9 cellular contexts compared by ENCODE assay signal in the genomic region with DNA sequence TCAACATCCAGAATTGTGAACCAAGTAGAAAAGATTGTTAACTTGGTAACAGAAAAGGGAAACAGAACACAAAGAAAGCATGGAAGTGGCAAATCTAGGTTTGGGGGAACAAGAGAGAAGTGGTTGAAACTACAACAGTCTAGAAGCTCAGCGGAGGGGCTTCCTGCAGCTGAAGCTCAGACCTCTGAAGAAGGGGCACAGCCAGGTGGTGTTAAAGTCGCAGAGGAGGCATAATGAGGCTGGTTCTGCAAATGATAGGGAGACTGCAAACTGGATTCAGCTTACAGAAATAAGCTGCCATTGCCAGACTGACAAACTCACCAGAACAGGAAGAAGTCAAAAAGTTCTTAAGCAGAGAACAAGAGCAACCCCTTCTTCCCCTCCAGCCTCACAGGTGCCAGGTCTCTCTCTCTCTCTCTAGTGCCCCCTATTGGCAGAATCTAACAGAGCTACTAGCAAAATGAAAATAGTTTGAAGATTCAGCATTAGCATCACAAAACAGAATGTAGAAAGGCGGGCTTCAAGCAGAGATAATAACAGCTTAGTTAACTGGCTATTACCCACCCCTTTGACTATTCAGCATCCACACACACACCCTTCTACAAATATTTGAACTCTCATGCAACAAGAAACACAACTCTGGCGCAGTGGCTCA.
DNase-seq lines count a peak whose midpoint lies in the region; ATAC-seq and TF ChIP-seq lines count a peak whose summit lies in the region.
"Had no signal": no experiment of that assay in that cellular context is flagged by ENCODE, and none has a peak within 500 bp of the region (broad histone marks: within the 10 kb centered on the region; RNA-seq: fewer than 3 reads in every experiment).

No MANE protein-coding gene starts in this region.

- no peaks in the 10 kb centered on the region for H3K27me3 Mint-ChIP-seq in Calu3 (ENCODE audit: unreplicated experiment)

- H3K9me3 ChIP-seq in WERI-Rb-1 (ENCODE audit: severe bottlenecking) = no peaks in the 10 kb centered on the region
- H3K9me3 ChIP-seq in MG63 = no peaks in the 10 kb centered on the region

- no peak overlapping the region for H3K4me3 Mint-ChIP-seq in Calu3 (ENCODE audit: low read depth, unreplicated experiment)
- H3K4me3 Mint-ChIP-seq: T-helper 1 cell treated with Interleukin-12 subunit alpha and Interleukin-12 subunit beta and Interleukin-4 antibody, amounts not matched to agents 30 μg/mL and 1 μg/mL, for 36 hours had no signal

- H3K36me3 ChIP-seq in WERI-Rb-1 = no peaks in the 10 kb centered on the region
- H3K36me3 ChIP-seq in MG63 = no peaks in the 10 kb centered on the region

- CTCF ChIA-PET in Calu3 (lab: Charles Lee) = interaction anchor here (0.6 to 1.3 kb wide), 14 partner anchors 10 to 1128 kb away, joined by 3 to 7 read pairs (median 3); no protein-coding TSS in a partner anchor

- no peaks in the 10 kb centered on the region for H3K9me3 Mint-ChIP-seq in Calu3 (ENCODE audit: low read depth, unreplicated experiment)
- H3K9me3 Mint-ChIP-seq: T-helper 1 cell treated with Interleukin-12 subunit alpha and Interleukin-12 subunit beta and Interleukin-4 antibody, amounts not matched to agents 30 μg/mL and 1 μg/mL, for 36 hours had no signal

- BruUV-seq in Calu3 (replicated peaks; lab: Mats Ljungman, UMichigan) = no TSS peak

- TF ChIP-seq CTCF in Calu3 (IDR thresholded peaks at IDR 0.05; ENCODE audit: unreplicated experiment) (peak; percentile 52), WERI-Rb-1 (IDR thresholded peaks at IDR 0.05; ENCODE audit: low read depth, low read length) (peak; percentile 56)

- no peak overlapping the region for H3K27ac Mint-ChIP-seq in Calu3 (ENCODE audit: unreplicated experiment)
- H3K27ac Mint-ChIP-seq: T-helper 1 cell treated with Interleukin-12 subunit alpha and Interleukin-12 subunit beta and Interleukin-4 antibody, amounts not matched to agents 30 μg/mL and 1 μg/mL, for 36 hours had no signal

- no peaks in the 10 kb centered on the region for H3K4me1 Mint-ChIP-seq in Calu3 (ENCODE audit: low read depth, unreplicated experiment)

- ATAC-seq in GM19328 (IDR thresholded peaks at IDR 0.05; ENCODE audit: unreplicated experiment) = peak; percentile 55
- ATAC-seq in HG03558 (IDR thresholded peaks at IDR 0.05; ENCODE audit: extremely low read depth, unreplicated experiment) = peak; percentile 59
- no peak for ATAC-seq in Right ventricle myocardium superior (ENCODE audit: poor library complexity)

- H3K4me3 ChIP-seq in WERI-Rb-1 (ENCODE audit: low read depth, low read length) (no peak overlapping the region), MG63 (no peak overlapping the region)

- no peaks in the 10 kb centered on the region for H3K27me3 ChIP-seq in WERI-Rb-1 (ENCODE audit: insufficient read depth, low read depth, severe bottlenecking)
- H3K27me3 ChIP-seq in MG63 = no peaks in the 10 kb centered on the region

- DNase-seq in Calu3 (peak; percentile 34), WERI-Rb-1 (no peak), iPS-NIHi11 (ENCODE audit: low spot score) (peak; percentile 44), NCI-H510A (lab: John Stamatoyannopoulos, UW) (no peak), Right ventricle myocardium superior (no peak), MG63 (no peak)

- intact Hi-C loops in Calu3 (cut with micrococcal nuclease; ENCODE audit: unreplicated experiment) = loop anchor here (5.0 kb wide), 1 partner anchor 37 kb away; no protein-coding TSS in a partner anchor
- intact Hi-C loops in Right ventricle myocardium superior (cut with DNase I) = no loop called here

- H3K27ac ChIP-seq in WERI-Rb-1 = no peak overlapping the region

- H3K36me3 Mint-ChIP-seq in Calu3 (ENCODE audit: insufficient read depth, unreplicated experiment) = no peaks in the 10 kb centered on the region

Comparison
In these comparisons a context has a peak if more than half of its experiments do, and no peak if none do; other contexts are left out.
1. DNase-seq: peak in Calu3 (single experiment) and iPS-NIHi11 (single experiment); none in WERI-Rb-1 (single experiment), NCI-H510A (single experiment), Right ventricle myocardium superior (single experiment) and MG63 (single experiment).